Comparison of ENCODE assay signal across 26 cellular contexts in the genomic region with DNA sequence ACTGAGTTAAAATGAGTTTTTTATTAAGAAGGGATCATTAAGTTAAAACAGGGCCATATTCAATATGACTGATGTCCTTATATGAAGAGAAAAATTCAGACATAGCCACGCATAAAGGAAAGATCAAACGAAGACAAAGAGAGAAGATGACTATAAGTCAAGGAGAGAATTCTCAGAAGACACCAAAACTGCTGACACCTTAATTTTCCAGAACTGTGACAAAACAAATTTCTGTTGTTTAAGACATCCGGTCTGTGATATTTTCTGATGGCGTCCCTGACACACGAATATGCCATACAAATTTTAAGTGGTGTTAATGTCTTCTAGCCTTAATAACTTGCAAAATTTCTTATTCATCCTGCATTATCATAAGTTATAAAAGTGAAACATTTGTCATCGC.
"Had no signal": no experiment of that assay in that cellular context is flagged by ENCODE, and none has a peak within 500 bp of the region (broad histone marks: within the 10 kb centered on the region; RNA-seq: fewer than 3 reads in every experiment).

No MANE protein-coding gene starts in this region.

- H3K27me3 Mint-ChIP-seq: dendritic cell treated with granulocyte-macrophage colony-stimulating factor and Interleukin-4, amounts not matched to agents 40 ng/mL and 50 ng/mL, for 4 days; effector memory CD8-positive, alpha-beta T cell; naive thymus-derived CD4-positive, alpha-beta T cell had no signal

- ATAC-seq: effector memory CD8-positive, alpha-beta T cell; esophagus mucosa; gastrocnemius medialis; heart right ventricle; left lung; left ventricle myocardium superior; lower lobe of right lung; naive thymus-derived CD4-positive, alpha-beta T cell had no signal

- H3K27me3 ChIP-seq: colonic mucosa, esophagus squamous epithelium, gastrocnemius medialis, heart right ventricle, left lung had no signal

- H3K36me3 Mint-ChIP-seq: mesothelial cell of epicardium; naive thymus-derived CD4-positive, alpha-beta T cell had no signal

- H3K9me3 ChIP-seq: colonic mucosa had no signal

- H3K4me3 ChIP-seq: colonic mucosa, esophagus squamous epithelium, gastrocnemius medialis, heart right ventricle, left lung, lower lobe of right lung had no signal

- DNase-seq: colonic mucosa; cortex of kidney; effector CD8-positive, alpha-beta T cell; effector memory CD8-positive, alpha-beta T cell; endodermal cell; erythroblast; esophagus squamous epithelium; foreskin fibroblast; foreskin melanocyte; gastrocnemius medialis; glutamatergic neuron; head of caudate nucleus; heart right ventricle; hippocampal formation; left cardiac atrium; left lung; left ventricle myocardium superior; lower lobe of right lung; naive thymus-derived CD4-positive, alpha-beta T cell had no signal

- H3K4me3 Mint-ChIP-seq: dendritic cell treated with granulocyte-macrophage colony-stimulating factor and Interleukin-4, amounts not matched to agents 40 ng/mL and 50 ng/mL, for 4 days; effector memory CD8-positive, alpha-beta T cell; endodermal cell; mesothelial cell of epicardium; naive thymus-derived CD4-positive, alpha-beta T cell had no signal

- H3K27ac Mint-ChIP-seq: dendritic cell treated with granulocyte-macrophage colony-stimulating factor and Interleukin-4, amounts not matched to agents 40 ng/mL and 50 ng/mL, for 4 days; effector memory CD8-positive, alpha-beta T cell; endodermal cell; mesothelial cell of epicardium; naive thymus-derived CD4-positive, alpha-beta T cell had no signal

- H3K27ac ChIP-seq: colonic mucosa, epithelial cell of prostate, esophagus squamous epithelium, gastrocnemius medialis, heart right ventricle, left lung, lower lobe of right lung had no signal

- FAIRE-seq: endometrium, islet of Langerhans, keratinocyte had no signal

- H3K4me1 Mint-ChIP-seq: endodermal cell; mesothelial cell of epicardium; naive thymus-derived CD4-positive, alpha-beta T cell had no signal

- H3K4me1 ChIP-seq: colonic mucosa, esophagus squamous epithelium, gastrocnemius medialis, heart right ventricle, left lung, lower lobe of right lung had no signal

- H3K36me3 ChIP-seq: colonic mucosa, esophagus squamous epithelium, gastrocnemius medialis, heart right ventricle, left lung, lower lobe of right lung had no signal
